In genomic region chr21:38819719-38820147, GRCh38 we compare ENCODE assay signal across 11 cellular contexts. TPM values are rescaled to one million over a fixed set of nuclear protein-coding genes. Genes with fewer than 3 reads are reported as not detected.
A peak's percentile ranks its signal among the peaks of the same experiment; 100 is the strongest.
DNase-seq lines count a peak whose midpoint lies in the region; ATAC-seq and TF ChIP-seq lines count a peak whose summit lies in the region.
"Had no signal": no experiment of that assay in that cellular context is flagged by ENCODE, and none has a peak within 500 bp of the region (broad histone marks: within the 10 kb centered on the region; RNA-seq: fewer than 3 reads in every experiment).

No MANE protein-coding gene starts in this region.

- no peak overlapping the region for H3K14ac ChIP-seq in neuronal stem cell (ENCODE audit: low read length)

- intact Hi-C loops in Calu3 (cut with micrococcal nuclease; ENCODE audit: unreplicated experiment) (no loop called here), sigmoid colon (cut with DNase I) (loop anchor here (5.0 kb wide), 1 partner anchor 1233 kb away; no protein-coding TSS in a partner anchor)

- H3K79me1 ChIP-seq in neuronal stem cell (ENCODE audit: low read depth, low read length) = peaks cover 3% of the 10 kb centered on the region

- H2AFZ ChIP-seq in neuronal stem cell (ENCODE audit: low read length) = no peak overlapping the region

- H2BK15ac ChIP-seq in neuronal stem cell (ENCODE audit: low read length) = no peak overlapping the region

- H2BK120ac ChIP-seq in neuronal stem cell (ENCODE audit: low read depth, low read length) = no peak overlapping the region

- H4K91ac ChIP-seq in neuronal stem cell (ENCODE audit: low read depth, low read length, poor library complexity) = no peak overlapping the region

- no peaks in the 10 kb centered on the region for H3K27me3 Mint-ChIP-seq in Calu3 (ENCODE audit: unreplicated experiment)
- H3K27me3 Mint-ChIP-seq: activated naive CD8-positive, alpha-beta T cell; naive thymus-derived CD4-positive, alpha-beta T cell had no signal

- 20 to 70% methylated on average over 8 of the region's 8 CpGs for WGBS in sigmoid colon, 2 donors
- WGBS in neuronal stem cell (ENCODE audit: extremely low coverage in 2 of 2, insufficient read length in 2 of 2, insufficient replicate concordance in 1 of 2), 2 donors = no CpG with 5 or more reads among the region's 8 CpGs

- no peaks in the 10 kb centered on the region for H3K9me3 Mint-ChIP-seq in Calu3 (ENCODE audit: low read depth, unreplicated experiment)

- ATAC-seq in SK-N-SH treated with all-trans-retinoic acid at 6 μM for 48 hours (peak; percentile 64), HG03135 (IDR thresholded peaks at IDR 0.05; ENCODE audit: unreplicated experiment) (no peak), HG02884 (IDR thresholded peaks at IDR 0.05; ENCODE audit: unreplicated experiment) (no peak)
- ATAC-seq: K562; naive thymus-derived CD4-positive, alpha-beta T cell had no signal

- H3K9ac ChIP-seq in neuronal stem cell (ENCODE audit: low read depth, low read length, poor library complexity) = no peak overlapping the region

- H3K27me3 ChIP-seq in sigmoid colon = no peaks in the 10 kb centered on the region
- H3K27me3 ChIP-seq in neuronal stem cell (ENCODE audit: control insufficient read depth in 3 of 3, insufficient read depth in 3 of 3, low read depth in 1 of 3, low read length in 3 of 3) = peaks cover 0 to 2% (median 0%) of the 10 kb centered on the region in 3 experiments

- H3K4ac ChIP-seq in neuronal stem cell (ENCODE audit: low read length) = no peak overlapping the region

- peaks cover 0 to 79% (median 52%) of the 10 kb centered on the region in 4 donors for H3K4me1 ChIP-seq in sigmoid colon
- H3K4me1 ChIP-seq in neuronal stem cell (ENCODE audit: control insufficient read depth in 2 of 2, insufficient read depth in 1 of 2, low read depth in 1 of 2, low read length in 2 of 2) = no peaks in the 10 kb centered on the region

- H3K4me3 ChIP-seq in sigmoid colon (no peak overlapping the region), neuronal stem cell (ENCODE audit: low read length in 2 of 2) (no peak overlapping the region)
- H3K4me3 ChIP-seq: K562 had no signal

- no peak overlapping the region for H2BK5ac ChIP-seq in neuronal stem cell (ENCODE audit: low read length)

- no peak for TF ChIP-seq EP300 in sigmoid colon (IDR thresholded peaks at IDR 0.05)

- peaks cover 95% of the 10 kb centered on the region for H3K36me3 Mint-ChIP-seq in Calu3 (ENCODE audit: insufficient read depth, unreplicated experiment)

- peak overlapping the region; percentile 88 for H3K27ac Mint-ChIP-seq in Calu3 (ENCODE audit: unreplicated experiment)
- H3K27ac Mint-ChIP-seq: activated naive CD8-positive, alpha-beta T cell had no signal

- no peak overlapping the region for H2AK5ac ChIP-seq in neuronal stem cell (ENCODE audit: low read depth, low read length)

- H3K27ac ChIP-seq in sigmoid colon (peak overlapping the region; percentile 14 to 83 (median 78)), neuronal stem cell (replicated peaks; ENCODE audit: low read length) (no peak overlapping the region)

- no peak for TF ChIP-seq CTCF in Calu3 (IDR thresholded peaks at IDR 0.05; ENCODE audit: unreplicated experiment)
- TF ChIP-seq CTCF in sigmoid colon (IDR thresholded peaks at IDR 0.05) = no peak

- H3K9me3 ChIP-seq in sigmoid colon (no peaks in the 10 kb centered on the region), neuronal stem cell (replicated peaks in 1 of 2; ENCODE audit: control insufficient read depth in 2 of 2, insufficient read depth in 1 of 2, low read depth in 1 of 2, low read length in 2 of 2) (peaks cover 0 to 7% of the 10 kb centered on the region in 2 donors)

- peak overlapping the region; percentile 30 for H3K4me3 Mint-ChIP-seq in Calu3 (ENCODE audit: low read depth, unreplicated experiment)
- H3K4me3 Mint-ChIP-seq: activated naive CD8-positive, alpha-beta T cell; naive thymus-derived CD4-positive, alpha-beta T cell had no signal

- no peak overlapping the region for H3K23ac ChIP-seq in neuronal stem cell (ENCODE audit: low read depth, low read length, poor library complexity)

- H3K4me2 ChIP-seq in neuronal stem cell (ENCODE audit: insufficient read depth, low read length, poor library complexity, severe bottlenecking) = no peak overlapping the region

- no peak overlapping the region for H4K8ac ChIP-seq in neuronal stem cell (ENCODE audit: low read depth, low read length)

- CTCF ChIA-PET in Calu3 (lab: Charles Lee) = interaction anchor here (0.6 to 1.2 kb wide), 4 partner anchors 15 to 106 kb away, joined by 3 to 5 read pairs (median 4); no protein-coding TSS in a partner anchor

- BruUV-seq in Calu3 (replicated peaks; lab: Mats Ljungman, UMichigan) = no TSS peak

- peak; percentile 75 for DNase-seq in Calu3
- peak; percentile 77 for DNase-seq in glomerular visceral epithelial cell (ENCODE audit: extremely low spot score)
- no peak for DNase-seq in sigmoid colon
- DNase-seq in NCI-H2171 (lab: John Stamatoyannopoulos, UW) = no peak
- no peak for DNase-seq in neuronal stem cell (ENCODE audit: low spot score)
- DNase-seq: naive thymus-derived CD4-positive, alpha-beta T cell had no signal

- H3K36me3 ChIP-seq in sigmoid colon = peaks cover 56 to 86% (median 73%) of the 10 kb centered on the region in 4 donors
- peaks cover 66 to 94% of the 10 kb centered on the region in 2 donors for H3K36me3 ChIP-seq in neuronal stem cell (replicated peaks in 1 of 2; ENCODE audit: control insufficient read depth in 2 of 2, insufficient read depth in 2 of 2, low read length in 2 of 2)

- H2BK12ac ChIP-seq in neuronal stem cell (ENCODE audit: low read length) = no peak overlapping the region

- peaks cover 40% of the 10 kb centered on the region for H3K4me1 Mint-ChIP-seq in Calu3 (ENCODE audit: low read depth, unreplicated experiment)
- H3K4me1 Mint-ChIP-seq: naive thymus-derived CD4-positive, alpha-beta T cell had no signal

- no peak for TF ChIP-seq POLR2A in sigmoid colon (IDR thresholded peaks at IDR 0.05)

- H3K18ac ChIP-seq in neuronal stem cell (ENCODE audit: low read length) = no peak overlapping the region

TF ChIP-seq in SK-N-SH treated with all-trans-retinoic acid at 6 μM for 48 hours, 23 proteins besides CTCF, POLR2A, EP300 and RAD21:
- TF ChIP-seq ARNTL (CRISPR knock-in tag; IDR thresholded peaks at IDR 0.05; ENCODE audit: borderline replicate concordance, low read depth) (no peak), ISL1 (CRISPR knock-in tag; IDR thresholded peaks at IDR 0.05) (no peak), SNAI2 (CRISPR knock-in tag; IDR thresholded peaks at IDR 0.05) (no peak), ZNF70 (CRISPR knock-in tag; IDR thresholded peaks at IDR 0.05) (no peak), ESRRG (CRISPR knock-in tag; IDR thresholded peaks at IDR 0.05) (no peak)

RNA-seq across cellular contexts. Expression of gene ETS2, which starts 14.0 kb away (rescaled TPM):
- total RNA-seq in Calu3 (2022) (49.9 and 63.3 TPM in 2 replicates), sigmoid colon (100 to 1,000 TPM in 1 of 4 donors, 10 to 100 TPM in 3; 32.1 to 112 (median 41.7) TPM)
- 100 to 1,000 TPM in 1 of 3 donors, 10 to 100 TPM in 2; 47.4 to 133 (median 83.3) TPM for polyA plus RNA-seq in sigmoid colon
- polyA plus RNA-seq in neuronal stem cell (2013, experiment 1 of 2) = 16.6 TPM
- 16.6 TPM for polyA plus RNA-seq in neuronal stem cell (2013, experiment 2 of 2)

Comparison
In these comparisons a context has a peak if more than half of its experiments do, and no peak if none do; other contexts are left out.
1. DNase-seq: peak in Calu3 (single experiment) and glomerular visceral epithelial cell (single experiment); none in sigmoid colon (single experiment), NCI-H2171 (single experiment) and neuronal stem cell (single experiment).